In genomic region chr15:35851491-35851890, GRCh38 we compare ENCODE assay signal across 9 cellular contexts.
"Had no signal": no experiment of that assay in that cellular context is flagged by ENCODE, and none has a peak within 500 bp of the region (broad histone marks: within the 10 kb centered on the region; RNA-seq: fewer than 3 reads in every experiment).

No MANE protein-coding gene starts in this region.

- H3K9ac ChIP-seq: GM23248 had no signal

- H3K4me3 ChIP-seq: GM23248, HAP-1 had no signal

- H3K36me3 ChIP-seq: HAP-1 had no signal

- DNase-seq: GM23248, GOT3, H7, HFFc6, KBM-7 had no signal

- H3K27me3 Mint-ChIP-seq: IgD-negative memory B cell had no signal

- H3K4me1 ChIP-seq: HAP-1 had no signal

- H3K4me1 Mint-ChIP-seq: IgD-negative memory B cell had no signal

- H3K27ac Mint-ChIP-seq: HFFc6, IgD-negative memory B cell had no signal

- H3K36me3 Mint-ChIP-seq: IgD-negative memory B cell had no signal

- FAIRE-seq: HTR-8/SVneo had no signal

- H2AFZ ChIP-seq: GM23248 had no signal

- H3K4me3 Mint-ChIP-seq: HFFc6, IgD-negative memory B cell had no signal

- H3K9me3 ChIP-seq: HAP-1 had no signal

- H3K27ac ChIP-seq: GM23248 had no signal

- ATAC-seq: HCT116 had no signal

- H3K9me3 Mint-ChIP-seq: HFFc6 had no signal
